1 cellular context compared by ENCODE assay signal in the genomic region with DNA sequence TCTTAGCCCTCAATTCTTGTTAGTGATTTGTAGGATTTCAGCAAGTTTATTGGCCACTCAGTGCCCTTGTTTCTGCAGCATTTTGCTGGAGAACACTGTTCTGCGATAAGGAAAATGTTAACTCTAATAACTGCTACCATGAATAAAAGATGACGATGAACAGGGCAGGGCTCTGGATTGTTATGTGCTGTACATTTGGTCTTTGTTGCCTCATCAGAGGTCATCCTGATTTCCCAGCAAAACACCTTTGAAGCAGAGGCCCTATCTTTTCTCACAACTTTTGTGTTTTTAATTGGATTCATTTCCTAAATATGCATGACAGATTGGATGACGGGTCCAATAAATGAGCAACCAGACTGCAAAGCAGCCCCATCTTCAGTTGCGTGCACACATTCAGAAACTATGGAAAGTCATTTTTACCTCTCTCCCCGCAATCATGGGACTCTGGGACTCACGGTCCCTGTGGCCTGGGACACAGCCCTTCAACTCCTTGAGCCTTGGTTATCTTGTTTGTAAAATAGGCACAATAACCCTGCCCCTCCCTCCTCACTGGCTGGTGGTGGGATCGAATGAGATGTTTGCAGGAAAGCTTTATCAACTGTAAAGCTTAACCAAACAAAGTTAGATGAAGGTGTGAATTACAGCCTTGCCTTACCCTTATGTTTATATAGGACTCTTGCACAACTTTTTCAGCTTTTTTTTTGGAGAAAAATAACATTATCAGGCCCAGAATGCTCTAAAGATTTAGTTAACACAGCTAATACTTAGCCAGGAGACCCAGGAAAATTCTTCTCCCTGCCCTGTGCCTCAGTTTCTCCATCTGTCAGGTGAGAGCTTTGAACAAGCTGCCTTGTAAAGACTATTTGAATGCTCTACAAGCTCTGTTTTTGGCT.
TF ChIP-seq lines count a peak whose summit lies in the region.

No MANE protein-coding gene starts in this region.

TF ChIP-seq in H1, 55 proteins besides CTCF, POLR2A, EP300 and RAD21:
- TF ChIP-seq SP2 (IDR thresholded peaks at IDR 0.05; ENCODE audit: low read length) = no peak
- TF ChIP-seq POLR2AphosphoS5 (IDR thresholded peaks at IDR 0.05; ENCODE audit: low read depth, low read length) = no peak
- no peak for TF ChIP-seq ZNF274 (IDR thresholded peaks at IDR 0.05; ENCODE audit: borderline replicate concordance, extremely low read depth, low read length)
- no peak for TF ChIP-seq CHD2 (IDR thresholded peaks at IDR 0.05; ENCODE audit: low read length)
- TF ChIP-seq SIX5 (IDR thresholded peaks at IDR 0.05; ENCODE audit: low read depth, low read length) = no peak
- TF ChIP-seq TCF12 (IDR thresholded peaks at IDR 0.05; ENCODE audit: low read depth, low read length) = no peak
- TF ChIP-seq, protein P1, sequence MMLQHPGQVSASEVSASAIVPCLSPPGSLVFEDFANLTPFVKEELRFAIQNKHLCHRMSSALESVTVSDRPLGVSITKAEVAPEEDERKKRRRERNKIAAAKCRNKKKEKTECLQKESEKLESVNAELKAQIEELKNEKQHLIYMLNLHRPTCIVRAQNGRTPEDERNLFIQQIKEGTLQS (IDR thresholded peaks at IDR 0.05; ENCODE audit: insufficient read depth, low read depth, low read length) = no peak
- no peak for TF ChIP-seq HDAC6 (IDR thresholded peaks at IDR 0.05; ENCODE audit: low read depth, low read length)
- no peak for TF ChIP-seq POU5F1 (IDR thresholded peaks at IDR 0.05; ENCODE audit: low read depth, low read length)
- TF ChIP-seq NRF1 (IDR thresholded peaks at IDR 0.05; ENCODE audit: low read depth, low read length) = no peak
- TF ChIP-seq SP1 (IDR thresholded peaks at IDR 0.05; ENCODE audit: low read depth, low read length) = no peak
- no peak for TF ChIP-seq CREB1 (IDR thresholded peaks at IDR 0.05)
- no peak for TF ChIP-seq JUND (IDR thresholded peaks at IDR 0.05; ENCODE audit: low read length)
